ENCODE assay signal across 9 cellular contexts in the genomic region with DNA sequence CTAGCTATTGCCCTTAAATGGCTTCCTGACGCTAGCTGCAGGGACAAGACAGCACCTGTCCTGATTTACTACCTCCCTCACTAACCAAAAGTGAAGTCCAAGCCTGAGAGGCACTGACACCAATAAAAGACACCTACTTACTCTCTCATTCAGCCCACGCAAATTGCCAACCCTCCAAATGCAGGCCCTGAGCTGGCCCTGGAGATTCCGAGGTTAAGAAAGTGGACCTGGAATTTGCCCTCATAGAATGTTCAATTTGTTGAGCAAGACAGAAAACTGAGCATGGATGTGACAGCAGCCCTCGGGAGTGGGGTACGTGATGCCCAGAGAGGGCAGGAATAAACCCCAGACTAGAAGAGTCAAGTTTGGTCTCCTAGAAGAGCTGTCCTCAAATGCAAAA. TPM values are rescaled to one million over a fixed set of nuclear protein-coding genes. Genes with fewer than 3 reads are reported as not detected.
"Had no signal": no experiment of that assay in that cellular context is flagged by ENCODE, and none has a peak within 500 bp of the region (broad histone marks: within the 10 kb centered on the region; RNA-seq: fewer than 3 reads in every experiment).

No MANE protein-coding gene starts in this region.

- FAIRE-seq: H1, H54, HTR-8/SVneo had no signal

- H3K4me3 ChIP-seq: GM23338 had no signal

- H3K4me2 ChIP-seq: GM23338 had no signal

- H2AFZ ChIP-seq: GM23338 had no signal

- ATAC-seq: GM23338 had no signal

- DNase-seq: H9, HCEC 1CT, HFFc6, KBM-7 had no signal

RNA-seq across cellular contexts. Expression of a gene that starts 16.4 kb away (rescaled TPM):
- total RNA-seq: GM23338, H1, H9, HFFc6 had no signal
- polyA plus RNA-seq: GM23338, H1, IgD-negative memory B cell had no signal

RNA-seq across cellular contexts. Expression of a gene that starts 47.4 kb away (rescaled TPM):
- total RNA-seq: HFFc6 had no signal
- polyA plus RNA-seq: IgD-negative memory B cell had no signal
